Comparison of ENCODE assay signal across 8 cellular contexts in the genomic region with DNA sequence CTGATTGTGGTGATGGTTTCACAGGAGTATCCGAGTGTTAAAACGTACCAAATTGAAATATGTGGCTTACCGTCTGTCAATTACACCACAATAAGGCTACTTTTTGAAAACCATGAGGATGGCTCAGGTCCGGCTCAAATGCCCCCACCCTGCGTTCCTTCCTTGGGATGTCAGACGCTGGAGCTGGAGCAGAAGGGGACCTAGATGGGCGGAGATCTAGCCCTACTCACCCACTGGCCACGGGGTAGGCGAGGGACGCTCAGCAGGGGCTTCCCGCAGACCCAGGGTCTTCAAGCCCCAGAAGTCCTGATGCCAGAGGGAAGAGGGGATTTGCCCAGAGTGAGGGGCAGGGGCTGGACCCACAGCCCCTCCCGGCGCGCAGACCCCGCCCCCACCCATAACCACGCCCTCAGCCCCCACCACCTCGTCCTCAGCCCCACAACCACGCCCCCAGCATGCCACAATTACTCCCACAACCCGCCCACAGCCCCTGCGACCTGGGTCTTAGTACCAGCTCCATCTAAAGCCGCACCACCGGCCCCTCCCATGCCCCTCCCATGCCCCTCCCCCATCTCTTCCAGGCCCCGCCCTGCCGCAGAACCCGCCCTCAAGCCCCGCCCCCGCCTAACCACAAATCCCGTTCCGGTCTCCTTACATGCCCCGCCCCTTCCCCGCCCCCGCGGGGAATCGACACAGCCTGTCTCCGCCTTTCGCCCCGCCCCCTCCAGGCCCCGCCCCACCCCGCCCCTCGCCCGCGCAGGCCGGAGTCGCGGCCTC. TPM values are rescaled to one million over a fixed set of nuclear protein-coding genes. Genes with fewer than 3 reads are reported as not detected.
DNase-seq lines count a peak whose midpoint lies in the region; ATAC-seq, FAIRE-seq and TF ChIP-seq lines count a peak whose summit lies in the region.

A gene with protein sequence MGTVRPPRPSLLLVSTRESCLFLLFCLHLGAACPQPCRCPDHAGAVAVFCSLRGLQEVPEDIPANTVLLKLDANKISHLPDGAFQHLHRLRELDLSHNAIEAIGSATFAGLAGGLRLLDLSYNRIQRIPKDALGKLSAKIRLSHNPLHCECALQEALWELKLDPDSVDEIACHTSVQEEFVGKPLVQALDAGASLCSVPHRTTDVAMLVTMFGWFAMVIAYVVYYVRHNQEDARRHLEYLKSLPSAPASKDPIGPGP (plus strand): TSS at position 764 of the 777 bp plus-strand sequence. CDS start 1,135 bp downstream, outside the sequence.

- intact Hi-C loops in endothelial cell of umbilical vein (cut with micrococcal nuclease) (loop anchor here (10.0 kb wide), 1 partner anchor 110 kb away; no protein-coding TSS in a partner anchor), mucosa of descending colon (cut with DNase I, micrococcal nuclease) (no loop called here)

- no TSS peak for BruUV-seq in endothelial cell of umbilical vein (replicated peaks; lab: Mats Ljungman, UMichigan)

- H3K36me3 ChIP-seq in endothelial cell of umbilical vein (ENCODE audit: control insufficient read depth in 2 of 2, extremely low read depth in 1 of 2, insufficient read depth in 2 of 2, low read length in 2 of 2) = no peaks in the 10 kb centered on the region
- H3K36me3 ChIP-seq in mucosa of descending colon (ENCODE audit: low read depth) = no peaks in the 10 kb centered on the region

- 54% methylated on average over 8 of the region's 45 CpGs for WGBS in A549 (ENCODE audit: missing lambda C conversion rate)

- TF ChIP-seq CTCF in A549 (IDR thresholded peaks at IDR 0.05) (no peak), endothelial cell of umbilical vein (IDR thresholded peaks at IDR 0.05; ENCODE audit: extremely low read depth in 1 of 2, insufficient read depth in 1 of 2, low read depth in 1 of 2, low read length in 2 of 2) (no peak), mucosa of descending colon (IDR thresholded peaks at IDR 0.05) (no peak)

- dilution Hi-C loops in endothelial cell of umbilical vein (cut with MboI; ENCODE audit: extremely low pct_ligation_motif_present, low sequenced_read_pairs) = no loop called here

- TF ChIP-seq POLR2A in A549 (IDR thresholded peaks at IDR 0.05; ENCODE audit: low read length) (no peak), endothelial cell of umbilical vein (IDR thresholded peaks at IDR 0.05; ENCODE audit: low read depth, low read length) (no peak)

- CTCF ChIA-PET in A549 (lab: Yijun Ruan, JAX) (interaction anchor here (0.9 to 2.2 kb wide), 3 partner anchors 25 to 117 kb away, joined by 3 to 7 read pairs (median 3); no protein-coding TSS in a partner anchor), endothelial cell of umbilical vein (lab: Charles Lee) (interaction anchor here (1.0 to 1.3 kb wide), 3 partner anchors 19 to 339 kb away, joined by 3 to 4 read pairs (median 3); no protein-coding TSS in a partner anchor)

- no peaks in the 10 kb centered on the region for H3K9me1 ChIP-seq in endothelial cell of umbilical vein (replicated peaks; ENCODE audit: control insufficient read depth, extremely low read depth, insufficient read depth, low read length)

- H3K79me2 ChIP-seq in endothelial cell of umbilical vein (ENCODE audit: control insufficient read depth, insufficient read depth, low read length) = no peaks in the 10 kb centered on the region

- ATAC-seq in A549 = peak; percentile 60 to 72; a peak in 5 of 6 replicates
- ATAC-seq in GM19452 (IDR thresholded peaks at IDR 0.05; ENCODE audit: unreplicated experiment) = peak; percentile 54
- peak; percentile 94 for ATAC-seq in mucosa of descending colon

- H3K4me2 ChIP-seq in A549 (peak within 1 kb of the TSS; percentile 65), endothelial cell of umbilical vein (ENCODE audit: insufficient read depth, low read length) (peak within 1 kb of the TSS; percentile 53)

- TF ChIP-seq RAD21 in A549 (conservative IDR thresholded peaks at IDR 0.05 in 1 of 2, IDR thresholded peaks at IDR 0.05 in 1 of 2) = no peak

- H4K20me1 ChIP-seq in endothelial cell of umbilical vein (replicated peaks; ENCODE audit: control insufficient read depth, extremely low read depth, insufficient read depth, low read length) = no peaks in the 10 kb centered on the region

- POLR2A ChIA-PET in A549 (lab: Yijun Ruan, JAX) (interaction anchor here (0.6 to 1.2 kb wide), 2 partner anchors 86 to 116 kb away, joined by 3 to 4 read pairs; a partner anchor contains a TSS), endothelial cell of umbilical vein (lab: Charles Lee) (no interaction called here)

- FAIRE-seq in A549 (lab: Jason Lieb, UNC) (no peak), endothelial cell of umbilical vein (lab: Jason Lieb, UNC) (peak; percentile 83)

- no peak within 1 kb of the TSS for H3K9ac ChIP-seq in endothelial cell of umbilical vein (replicated peaks; ENCODE audit: extremely low read depth, insufficient read depth, low read length)

- H3K9me3 ChIP-seq in A549 (peaks cover 17% of the 10 kb centered on the region; the same call in 2 of the 3 replicates), endothelial cell of umbilical vein (replicated peaks; ENCODE audit: control insufficient read depth, insufficient read depth, low read length) (no peaks in the 10 kb centered on the region), mucosa of descending colon (no peaks in the 10 kb centered on the region)

- no peak for TF ChIP-seq EP300 in A549 (IDR thresholded peaks at IDR 0.05)

- DNase-seq in A549 (ENCODE audit: low read depth in 1 of 2, low spot score in 1 of 2) (peak; percentile 58 to 85), NCI-H2227 (lab: John Stamatoyannopoulos, UW; ENCODE audit: unreplicated experiment) (peak; percentile 94), endothelial cell of umbilical vein (ENCODE audit: low read depth, low spot score) (peak; percentile 74), mucosa of descending colon (peak; percentile 89 to 92 (median 90)), GOT3 (lab: John Stamatoyannopoulos, UW) (no peak)
- peak; percentile 37 to 65 (median 43) for DNase-seq in activated CD8-positive, alpha-beta memory T cell treated with anti-CD3 and anti-CD28 coated beads for 48 hours (ENCODE audit: low read depth in 2 of 3, low spot score in 2 of 3)
- DNase-seq in stimulated activated CD8-positive, alpha-beta memory T cell treated with anti-CD3 and anti-CD28 coated beads, Interleukin-2, amount 100 ng/mL, for 48 hours (ENCODE audit: low read depth in 2 of 2) = peak; percentile 70 to 75

- H3K27ac ChIP-seq in A549 (peak within 1 kb of the TSS; percentile 27 to 85; a peak in 5 of 6 replicates), endothelial cell of umbilical vein (ENCODE audit: insufficient read depth, low read depth, low read length) (no peak within 1 kb of the TSS)

- peaks cover 0 to 3% of the 10 kb centered on the region in 2 experiments for H3K27me3 ChIP-seq in endothelial cell of umbilical vein (ENCODE audit: control insufficient read depth in 2 of 2, insufficient read depth in 2 of 2, low read length in 2 of 2)

- H3K4me1 ChIP-seq in A549 = peaks cover 3% of the 10 kb centered on the region; the same call in 1 of the 3 replicates
- no peaks in the 10 kb centered on the region for H3K4me1 ChIP-seq in endothelial cell of umbilical vein (ENCODE audit: control insufficient read depth, extremely low read depth, insufficient read depth, low read length)
- peaks cover 6% of the 10 kb centered on the region for H3K4me1 ChIP-seq in mucosa of descending colon (ENCODE audit: low read depth)

- H2AFZ ChIP-seq in endothelial cell of umbilical vein (ENCODE audit: low read depth, low read length) = peak within 1 kb of the TSS; percentile 84

- H3K4me3 ChIP-seq in A549 (peak within 1 kb of the TSS; percentile 80), endothelial cell of umbilical vein (replicated peaks in 1 of 3; ENCODE audit: insufficient read depth in 1 of 3, low read depth in 1 of 3, low read length in 3 of 3) (peak within 1 kb of the TSS; percentile 62 to 82 (median 64)), mucosa of descending colon (peak within 1 kb of the TSS; percentile 38)

TF ChIP-seq in A549, 52 proteins besides CTCF, POLR2A, EP300 and RAD21 (continues in another document):
- TF ChIP-seq MYC (IDR thresholded peaks at IDR 0.05; ENCODE audit: borderline replicate concordance, low read length) = no peak
- TF ChIP-seq, protein P1, sequence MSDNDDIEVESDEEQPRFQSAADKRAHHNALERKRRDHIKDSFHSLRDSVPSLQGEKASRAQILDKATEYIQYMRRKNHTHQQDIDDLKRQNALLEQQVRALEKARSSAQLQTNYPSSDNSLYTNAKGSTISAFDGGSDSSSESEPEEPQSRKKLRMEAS (IDR thresholded peaks at IDR 0.05) = no peak
- TF ChIP-seq CEBPB (IDR thresholded peaks at IDR 0.05) = no peak

TF ChIP-seq in endothelial cell of umbilical vein, 7 proteins besides CTCF, POLR2A, EP300 and RAD21 (continues in another document):
- TF ChIP-seq MYC (IDR thresholded peaks at IDR 0.05; ENCODE audit: low read depth, low read length) (no peak), GATA2 (IDR thresholded peaks at IDR 0.05; ENCODE audit: insufficient read depth, insufficient read length, low read depth, low read length) (no peak), JUN (IDR thresholded peaks at IDR 0.05; ENCODE audit: borderline replicate concordance, insufficient read depth, insufficient read length, low read depth) (no peak), POLR2AphosphoS5 (IDR thresholded peaks at IDR 0.05; ENCODE audit: insufficient read depth, low read depth, low read length) (no peak), EZH2 (IDR thresholded peaks at IDR 0.05; ENCODE audit: borderline replicate concordance, low read depth, low read length, severe bottlenecking) (no peak)
- TF ChIP-seq, protein P1 (IDR thresholded peaks at IDR 0.05; ENCODE audit: insufficient read depth, insufficient read length) = no peak

RNA-seq across cellular contexts. Expression of the gene that starts here (rescaled TPM):
- polyA plus RNA-seq in A549 (2011; rRNA removed) = 0.59 and 0.66 TPM in 2 replicates
- 0.94 and 1.4 TPM in 2 replicates for polyA plus RNA-seq in A549 (2012; cell fraction: cytosol; rRNA removed)
- 1.6 and 1.7 TPM in 2 replicates for polyA plus RNA-seq in A549 (2012; cell fraction: nucleus; rRNA removed)
- polyA plus RNA-seq in A549 (2017; fragmentation: RNase III; extraction: RNeasy Plus Mini Kit Qiagen cat#74134 plus additional on column Dnase treatment) = 0.96 to 1.1 TPM (median 1.1 TPM) in 3 replicates
- polyA minus RNA-seq in A549 (2011; rRNA and poly(A)+ RNA removed) = 0.74 and 0.83 TPM in 2 replicates
- total RNA-seq in endothelial cell of umbilical vein = 4.2 and 4.8 TPM in 2 replicates
- polyA plus RNA-seq in endothelial cell of umbilical vein = 4.9 and 5.1 TPM in 2 replicates
- 3.2 and 3.4 TPM in 2 replicates for polyA plus RNA-seq in endothelial cell of umbilical vein (2011; cell fraction: cytosol; rRNA removed)
- 2.3 and 3.0 TPM in 2 replicates for polyA plus RNA-seq in endothelial cell of umbilical vein (2011; cell fraction: nucleus; rRNA removed)
- 4.1 and 7.1 TPM in 2 replicates for polyA plus RNA-seq in endothelial cell of umbilical vein (2012)
- polyA minus RNA-seq in endothelial cell of umbilical vein = 3.6 and 4.3 TPM in 2 replicates
- 2.2 TPM for polyA minus RNA-seq in endothelial cell of umbilical vein (2011; cell fraction: cytosol; rRNA and poly(A)+ RNA removed)
- polyA minus RNA-seq in endothelial cell of umbilical vein (2011; cell fraction: nucleus; rRNA and poly(A)+ RNA removed) = 1.5 and 2.0 TPM in 2 replicates
- total RNA-seq in mucosa of descending colon = 10 to 100 TPM in 1 of 3 donors, 1 to 10 TPM in 2; 2.1 to 17.9 (median 2.7) TPM
